Comparison of ENCODE assay signal across 35 cellular contexts in genomic region chr10:50894312-50894711, GRCh38. TPM values are rescaled to one million over a fixed set of nuclear protein-coding genes. Genes with fewer than 3 reads are reported as not detected.
"Had no signal": no experiment of that assay in that cellular context is flagged by ENCODE, and none has a peak within 500 bp of the region (broad histone marks: within the 10 kb centered on the region; RNA-seq: fewer than 3 reads in every experiment).

No MANE protein-coding gene starts in this region.

- ATAC-seq: activated CD8-positive, alpha-beta T cell treated with anti-CD3 and anti-CD28 coated beads for 36 hours; activated naive CD4-positive, alpha-beta T cell treated with anti-CD3 and anti-CD28 coated beads, Interleukin-2, amount 50 U/mL, for 72 hours; activated T-cell treated with anti-CD3 and anti-CD28 coated beads, Interleukin-2, amount 50 U/mL, for 4 hours; activated T-cell treated with anti-CD3 and anti-CD28 coated beads, Interleukin-2, amount 50 U/mL, for 72 hours; activated T-helper 17 cell treated with anti-CD3 and anti-CD28 coated beads, Interleukin-2, amount 50 U/mL, for 72 hours had no signal

- H3K4me1 ChIP-seq: adrenal gland, ascending aorta had no signal

- H3K27ac ChIP-seq: adrenal gland, ascending aorta, cardiac muscle cell, VCaP had no signal

- H3K27me3 ChIP-seq: adrenal gland, ascending aorta, cardiac muscle cell had no signal

- H3K4me3 ChIP-seq: adrenal gland, ascending aorta, cardiac muscle cell had no signal

- H3K36me3 ChIP-seq: adrenal gland, ascending aorta, cardiac muscle cell had no signal

- H3K9me3 ChIP-seq: adrenal gland, ascending aorta had no signal

- DNase-seq: activated B cell treated with CpG ODN at 0.5 μM for 24 hours; activated CD4-positive, alpha-beta memory T cell treated with anti-CD3 and anti-CD28 coated beads for 36 hours; activated CD4-positive, alpha-beta T cell treated with anti-CD3 and anti-CD28 coated beads for 4 hours; activated CD4-positive, alpha-beta T cell treated with anti-CD3 and anti-CD28 coated beads, Interleukin-2, amount 10 ng/mL, durations not matched to agents 24 days and 14 days; activated CD4-positive, alpha-beta T cell treated with anti-CD3 and anti-CD28 coated beads, Interleukin-2, amount 50 U/mL, for 1 hour; activated CD4-positive, alpha-beta T cell treated with anti-CD3 and anti-CD28 coated beads, Interleukin-2, amount 50 U/mL, for 4 hours; activated CD4-positive, CD25-positive, alpha-beta regulatory T cell treated with anti-CD3 and anti-CD28 coated beads, Interleukin-2, amount 50 U/mL, for 72 hours; activated CD8-positive, alpha-beta memory T cell treated with anti-CD3 and anti-CD28 coated beads, Interleukin-2, amount 50 U/mL, for 4 hours; activated CD8-positive, alpha-beta T cell treated with anti-CD3 and anti-CD28 coated beads for 36 hours; activated effector memory CD4-positive, alpha-beta T cell treated with anti-CD3 and anti-CD28 coated beads, Interleukin-2, amount 50 U/mL, for 16 hours; activated gamma-delta T cell treated with Interleukin-2 at 50 U/mL for 16 hours; activated naive CD4-positive, alpha-beta T cell; activated naive CD4-positive, alpha-beta T cell treated with anti-CD3 and anti-CD28 coated beads for 36 hours; activated naive CD4-positive, alpha-beta T cell treated with anti-CD3 and anti-CD28 coated beads, Interleukin-2, amount 50 U/mL, for 16 hours; activated naive CD8-positive, alpha-beta T cell treated with anti-CD3 and anti-CD28 coated beads for 36 hours; activated T-cell treated with anti-CD3 and anti-CD28 coated beads for 4 hours; activated T-cell treated with anti-CD3 and anti-CD28 coated beads, Interleukin-2, amount 50 U/mL, for 1 hour; activated T-cell treated with anti-CD3 and anti-CD28 coated beads, Interleukin-2, amount 50 U/mL, for 4 hours; activated T-cell treated with anti-CD3 and anti-CD28 coated beads, Interleukin-2, amount 50 U/mL, for 72 hours; adrenal gland; amygdala; anterior cingulate cortex; caudate nucleus; cerebellar nuclear complex; T-helper 1 cell; T-helper 2 cell; T-helper 9 cell had no signal

RNA-seq across cellular contexts. Expression of gene A1CF, which starts 8.9 kb away (rescaled TPM):
- total RNA-seq: activated B cell treated with CpG ODN at 0.5 μM for 24 hours; activated CD4-positive, alpha-beta memory T cell treated with anti-CD3 and anti-CD28 coated beads for 36 hours; activated CD4-positive, alpha-beta T cell treated with anti-CD3 and anti-CD28 coated beads, Interleukin-2, amount 10 ng/mL, durations not matched to agents 24 days and 14 days; activated CD8-positive, alpha-beta memory T cell treated with anti-CD3 and anti-CD28 coated beads for 36 hours; activated CD8-positive, alpha-beta T cell treated with anti-CD3 and anti-CD28 coated beads for 36 hours; activated naive CD4-positive, alpha-beta T cell treated with anti-CD3 and anti-CD28 coated beads for 36 hours; activated naive CD4-positive, alpha-beta T cell treated with anti-CD3 and anti-CD28 coated beads, Interleukin-2, amount 50 U/mL, for 72 hours; activated naive CD8-positive, alpha-beta T cell treated with anti-CD3 and anti-CD28 coated beads for 36 hours; activated T-cell treated with anti-CD3 and anti-CD28 coated beads, Interleukin-2, amount 50 U/mL, for 72 hours; activated T-helper 1 cell treated with anti-CD3 and anti-CD28 coated beads, Interleukin-12 subunit alpha, Interleukin-12 subunit beta, Interleukin-2, Interleukin-4 antibody, amounts not matched to agents 30 ng/mL and 10 ng/mL and 1 ng/mL, durations not matched to agents 14 hours and 24 hours and 36 hours; activated T-helper 17 cell treated with anti-CD3 and anti-CD28 coated beads, Interleukin-2, amount 50 U/mL, for 72 hours; ascending aorta; bronchial epithelial cell; cardiac muscle cell had no signal
